Comparison of ENCODE assay signal across 9 cellular contexts in the genomic region with DNA sequence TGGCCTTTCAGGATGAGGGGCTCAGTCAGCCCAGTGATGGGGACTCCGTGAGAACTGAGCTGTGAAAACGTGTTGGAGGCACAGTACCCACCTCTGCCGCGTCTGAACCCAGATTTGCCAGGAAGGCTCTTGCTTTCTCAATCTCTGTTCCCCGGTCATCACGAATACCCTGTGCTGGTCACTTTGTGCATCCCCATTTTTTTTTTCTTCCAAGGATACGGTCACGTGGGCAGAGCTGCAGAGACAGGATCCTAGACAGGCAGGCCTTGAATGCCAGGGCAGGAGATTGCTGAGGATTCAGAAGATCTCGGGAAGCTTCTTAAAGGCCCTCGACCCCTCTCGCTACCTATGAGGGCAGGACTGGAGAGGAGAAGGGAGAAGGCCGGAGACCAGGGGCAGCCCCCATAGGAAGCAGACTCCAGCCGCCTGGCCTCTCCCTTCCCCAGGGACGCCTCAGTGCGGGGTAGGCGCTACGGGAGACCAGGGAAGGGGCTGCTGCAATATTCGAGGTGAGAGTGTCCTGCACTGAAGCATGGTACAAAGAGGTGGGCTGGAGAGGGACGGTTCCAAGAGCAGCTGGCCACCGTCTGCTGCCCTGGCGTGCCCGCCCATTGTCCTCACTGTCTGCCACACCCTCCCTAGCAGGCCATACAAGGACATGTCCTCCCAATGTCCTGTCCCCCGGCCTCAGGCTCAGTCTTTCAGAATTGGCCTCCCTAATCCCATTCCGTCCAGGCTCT. TPM values are rescaled to one million over a fixed set of nuclear protein-coding genes. Genes with fewer than 3 reads are reported as not detected.
DNase-seq lines count a peak whose midpoint lies in the region; ATAC-seq, FAIRE-seq and TF ChIP-seq lines count a peak whose summit lies in the region.
"Had no signal": no experiment of that assay in that cellular context is flagged by ENCODE, and none has a peak within 500 bp of the region (broad histone marks: within the 10 kb centered on the region; RNA-seq: fewer than 3 reads in every experiment).

No MANE protein-coding gene starts in this region.

- H3K4me2 ChIP-seq in GM12878 (ENCODE audit: control insufficient read depth, insufficient read depth): no peak overlapping the region

- SMC1A ChIA-PET in GM12878 (lab: Charles Lee; ENCODE audit: uncharacterized antibody, unreplicated experiment): interaction anchor here (1.0 to 4.7 kb wide), 9 partner anchors 12 to 239 kb away, joined by 3 to 39 read pairs (median 8); a partner anchor contains a TSS

- H3K27me3 ChIP-seq in GM12878 (replicated peaks in 1 of 2; ENCODE audit: control insufficient read depth in 2 of 2, insufficient read depth in 2 of 2, low read length in 1 of 2): no peaks in the 10 kb centered on the region; a peak in 2 of 4 replicates
- H3K27me3 ChIP-seq in prostate gland (replicated peaks; ENCODE audit: insufficient read depth): no peaks in the 10 kb centered on the region
- H3K27me3 ChIP-seq in CD4-positive, alpha-beta memory T cell (ENCODE audit: insufficient read depth, low read length): no peaks in the 10 kb centered on the region

- no peak for TF ChIP-seq RAD21 in GM12878 (IDR thresholded peaks at IDR 0.05; ENCODE audit: insufficient read depth, low read depth, low read length)

- no peak overlapping the region for H3K27ac Mint-ChIP-seq in type B pancreatic cell
- H3K27ac Mint-ChIP-seq in CD4-positive, alpha-beta memory T cell: peak overlapping the region in 1 of 7 donors; percentile 59

- no peaks in the 10 kb centered on the region for H3K79me2 ChIP-seq in GM12878 (ENCODE audit: control insufficient read depth, insufficient read depth, low read length)

- H3K27me3 Mint-ChIP-seq in type B pancreatic cell: no peaks in the 10 kb centered on the region
- peaks cover 2 to 5% of the 10 kb centered on the region in 2 donors for H3K27me3 Mint-ChIP-seq in CD4-positive, alpha-beta memory T cell

- peaks cover 19% of the 10 kb centered on the region for H3K4me1 Mint-ChIP-seq in type B pancreatic cell (ENCODE audit: unreplicated experiment)
- peaks cover 9 to 16% (median 12%) of the 10 kb centered on the region in 4 donors for H3K4me1 Mint-ChIP-seq in CD4-positive, alpha-beta memory T cell

- no peak for TF ChIP-seq EP300 in GM12878 (IDR thresholded peaks at IDR 0.05; ENCODE audit: borderline replicate concordance in 1 of 2, control insufficient read depth in 1 of 2, low read depth in 2 of 2, low read length in 2 of 2)

- no peaks in the 10 kb centered on the region for H3K36me3 ChIP-seq in GM12878 (ENCODE audit: control insufficient read depth in 2 of 2, insufficient read depth in 2 of 2, low read length in 1 of 2)
- no peaks in the 10 kb centered on the region for H3K36me3 ChIP-seq in prostate gland
- no peaks in the 10 kb centered on the region for H3K36me3 ChIP-seq in CD4-positive, alpha-beta memory T cell (ENCODE audit: insufficient read depth, low read length)

- RAD21 ChIA-PET in GM12878 (lab: Charles Lee; ENCODE audit: unreplicated experiment): interaction anchor here (0.8 to 4.5 kb wide), 13 partner anchors 12 to 265 kb away, joined by 3 to 37 read pairs (median 3); no protein-coding TSS in a partner anchor

- no peaks in the 10 kb centered on the region for H4K20me1 ChIP-seq in GM12878 (ENCODE audit: control insufficient read depth, insufficient read depth)

- no peak overlapping the region for H3K4me3 Mint-ChIP-seq in type B pancreatic cell
- H3K4me3 Mint-ChIP-seq in CD4-positive, alpha-beta memory T cell: no peak overlapping the region

- peak; percentile 48 for DNase-seq in activated CD8-positive, alpha-beta memory T cell treated with anti-CD3 and anti-CD28 coated beads, Interleukin-2, amount 50 U/mL, for 48 hours
- no peak for DNase-seq in activated CD8-positive, alpha-beta memory T cell treated with anti-CD3 and anti-CD28 coated beads, Interleukin-2, amount 50 U/mL, for 4 hours
- DNase-seq in GM12878 (ENCODE audit: low read depth, low spot score) (no peak), islet precursor cell (peak; percentile 50), type B pancreatic cell (ENCODE audit: extremely low spot score, unreplicated experiment) (peak; percentile 62), globus pallidus (ENCODE audit: low spot score) (no peak), prostate gland (ENCODE audit: low spot score) (no peak)
- DNase-seq in CD4-positive, alpha-beta memory T cell: no peak

- H3K27ac ChIP-seq in GM12878 (ENCODE audit: control insufficient read depth, insufficient read depth) (no peak overlapping the region), prostate gland (no peak overlapping the region)
- no peak overlapping the region for H3K27ac ChIP-seq in CD4-positive, alpha-beta memory T cell (ENCODE audit: low read depth, low read length)

- H3K4me1 ChIP-seq in GM12878 (ENCODE audit: control insufficient read depth, insufficient read depth, low read length) (no peaks in the 10 kb centered on the region), prostate gland (replicated peaks) (peaks cover 4% of the 10 kb centered on the region)
- peaks cover 6% of the 10 kb centered on the region for H3K4me1 ChIP-seq in CD4-positive, alpha-beta memory T cell (ENCODE audit: insufficient read depth, low read length)

- TF ChIP-seq POLR2A in GM12878 (IDR thresholded peaks at IDR 0.05; ENCODE audit: low read depth, low read length) (no peak), prostate gland (IDR thresholded peaks at IDR 0.05) (no peak)

- TF ChIP-seq CTCF in GM12878 (IDR thresholded peaks at IDR 0.05 in 2 of 3, conservative IDR thresholded peaks at IDR 0.05 in 1 of 3; ENCODE audit: control insufficient read depth in 2 of 3, extremely low read depth in 1 of 3, insufficient read depth in 1 of 3, low read depth in 3 of 3, low read length in 3 of 3): no peak
- no peak for TF ChIP-seq CTCF in type B pancreatic cell (conservative IDR thresholded peaks at IDR 0.05)
- TF ChIP-seq CTCF in prostate gland (IDR thresholded peaks at IDR 0.05): peak in 1 of 4 experiments; percentile 23

- CTCF ChIA-PET in GM12878 (lab: Yijun Ruan, JAX): interaction anchor here (0.6 to 6.3 kb wide), 39 partner anchors 9 to 817 kb away, joined by 3 to 82 read pairs (median 5); a partner anchor contains a TSS
- CTCF ChIA-PET in CD4-positive, alpha-beta memory T cell (lab: Charles Lee; ENCODE audit: partially characterized antibody): interaction anchor here (0.7 to 9.0 kb wide), 34 partner anchors 9 to 621 kb away, joined by 3 to 125 read pairs (median 4); a partner anchor contains a TSS

- ATAC-seq in GM12878: no peak

- H3K9me3 Mint-ChIP-seq in type B pancreatic cell: no peaks in the 10 kb centered on the region
- no peaks in the 10 kb centered on the region for H3K9me3 Mint-ChIP-seq in CD4-positive, alpha-beta memory T cell
- H3K9me3 Mint-ChIP-seq: effector memory CD8-positive, alpha-beta T cell had no signal

- in situ Hi-C loops in GM12878 (cut with MboI): loop anchor here (5.0 to 10.0 kb wide), 2 partner anchors 233 to 621 kb away; no protein-coding TSS in a partner anchor

- WGBS in GM12878 (ENCODE audit: insufficient coverage, insufficient replicate concordance, low lambda C conversion rate, missing lambda C conversion rate): 43% methylated on average over 24 of the region's 24 CpGs
- WGBS in prostate gland: 64% methylated on average over 22 of the region's 24 CpGs

- peak overlapping the region; percentile 47; the same call in 1 of the 2 replicates for H2AFZ ChIP-seq in GM12878 (ENCODE audit: control insufficient read depth, low read depth, low read length)

- BruUV-seq in GM12878 (replicated peaks; lab: Mats Ljungman, UMichigan): no TSS peak

- intact Hi-C loops in GM12878 (cut with micrococcal nuclease; ENCODE audit: unreplicated experiment) (loop anchor here (1.0 to 10.0 kb wide), 3 partner anchors 100 to 621 kb away; no protein-coding TSS in a partner anchor), prostate gland (cut with DNase I) (loop anchor here (2.0 to 10.0 kb wide), 2 partner anchors 171 to 233 kb away; no protein-coding TSS in a partner anchor)
- intact Hi-C loops in CD4-positive, alpha-beta memory T cell (cut with micrococcal nuclease): loop anchor here (1.0 to 10.0 kb wide), 5 partner anchors 29 to 851 kb away; a partner anchor contains a TSS

- H3K9ac ChIP-seq in GM12878 (ENCODE audit: control insufficient read depth, insufficient read depth, low read length): no peak overlapping the region

- H3K9me3 ChIP-seq in GM12878 (replicated peaks; ENCODE audit: control insufficient read depth, insufficient read depth, low read length) (no peaks in the 10 kb centered on the region), prostate gland (no peaks in the 10 kb centered on the region)
- no peaks in the 10 kb centered on the region for H3K9me3 ChIP-seq in CD4-positive, alpha-beta memory T cell (ENCODE audit: control insufficient read depth in 1 of 2, low read length in 2 of 2)

- POLR2A ChIA-PET in GM12878 (lab: Charles Lee): no interaction called here
- POLR2A ChIA-PET in CD4-positive, alpha-beta memory T cell (lab: Charles Lee; ENCODE audit: partially characterized antibody): interaction anchor here (1.0 to 1.5 kb wide), 4 partner anchors 14 to 234 kb away, joined by 3 to 11 read pairs (median 4); a partner anchor contains a TSS

- no peak overlapping the region for H3K4me3 ChIP-seq in GM12878
- no peak overlapping the region for H3K4me3 ChIP-seq in prostate gland
- H3K4me3 ChIP-seq in CD4-positive, alpha-beta memory T cell (ENCODE audit: low read length in 2 of 2): no peak overlapping the region

- H3K36me3 Mint-ChIP-seq in type B pancreatic cell: no peaks in the 10 kb centered on the region
- H3K36me3 Mint-ChIP-seq in CD4-positive, alpha-beta memory T cell: no peaks in the 10 kb centered on the region

- FAIRE-seq in GM12878 (lab: Jason Lieb, UNC): no peak

RNA-seq across cellular contexts. Expression of a gene that starts 29.0 kb away (rescaled TPM):
- 35.7 and 41.0 TPM in 2 replicates for total RNA-seq in GM12878 (2013; cell fraction: nucleolus; rRNA removed)
- 8.4 and 10.3 TPM in 2 replicates for total RNA-seq in GM12878 (2014; rRNA removed)
- total RNA-seq in GM12878 (2014; rRNA removed; fragmentation: Illumina TruSeq; extraction: Trizol): 18.3 and 18.8 TPM in 2 replicates
- total RNA-seq in GM12878 (2021): 10.6 and 12.4 TPM in 2 replicates
- polyA plus RNA-seq in GM12878 (2011; ENCODE audit: low read depth): 2.5 TPM
- 15.9 and 19.5 TPM in 2 replicates for polyA plus RNA-seq in GM12878 (2011; rRNA removed)
- polyA plus RNA-seq in GM12878 (2011; cell fraction: cytosol; rRNA removed): 5.5 and 6.2 TPM in 2 replicates
- polyA plus RNA-seq in GM12878 (2011; cell fraction: nucleus; rRNA removed): 8.2 and 11.9 TPM in 2 replicates
- 4.1 and 4.9 TPM in 2 replicates for polyA plus RNA-seq in GM12878 (2012)
- 12.5 and 13.1 TPM in 2 replicates for polyA plus RNA-seq in GM12878 (2014; fragmentation: Illumina TruSeq; extraction: Trizol)
- polyA plus RNA-seq in GM12878 (2014; fragmentation: Nextera tagmentation; extraction: Ambion mirVana): 1 to 10 TPM; 9.4 to 9.9 TPM
- polyA plus RNA-seq in GM12878 (2014; rRNA removed): 8.1 and 8.8 TPM in 2 replicates
- polyA plus RNA-seq in GM12878 (2016; fragmentation: Nextera tagmentation; extraction: Ambion mirVana): 10 to 100 TPM; 12.8 to 15.3 TPM
- 16.2 and 21.2 TPM in 2 replicates for polyA minus RNA-seq in GM12878 (2011; rRNA and poly(A)+ RNA removed)
- polyA minus RNA-seq in GM12878 (2011; cell fraction: cytosol; rRNA and poly(A)+ RNA removed): 9.1 and 9.5 TPM in 2 replicates
- 23.3 and 37.2 TPM in 2 replicates for polyA minus RNA-seq in GM12878 (2011; cell fraction: nucleus; rRNA and poly(A)+ RNA removed)
- total RNA-seq in type B pancreatic cell (ENCODE audit: low replicate concordance): 26.3 and 34.1 TPM in 2 replicates
- total RNA-seq in prostate gland: 10 to 100 TPM; 14.8 to 16.0 TPM
- total RNA-seq in CD4-positive, alpha-beta memory T cell: 10 to 100 TPM; 23.5 to 23.9 TPM
- 10 to 100 TPM in 1 of 2 donors, 1 to 10 TPM in 1; 4.1 to 12.2 TPM for polyA plus RNA-seq in CD4-positive, alpha-beta memory T cell

Comparison
In these comparisons a context has a peak if more than half of its experiments do, and no peak if none do; other contexts are left out.
1. DNase-seq: peak in activated CD8-positive, alpha-beta memory T cell treated with anti-CD3 and anti-CD28 coated beads, Interleukin-2, amount 50 U/mL, for 48 hours (single experiment), islet precursor cell (single experiment) and type B pancreatic cell (single experiment); none in activated CD8-positive, alpha-beta memory T cell treated with anti-CD3 and anti-CD28 coated beads, Interleukin-2, amount 50 U/mL, for 4 hours (single experiment), GM12878 (single experiment), globus pallidus (single experiment), prostate gland (single experiment) and CD4-positive, alpha-beta memory T cell (0 of 5).